In genomic region chr10:132538031-132538789, GRCh38 we compare ENCODE assay signal across 8 cellular contexts. TPM values are rescaled to one million over a fixed set of nuclear protein-coding genes. Genes with fewer than 3 reads are reported as not detected.
A peak's percentile ranks its signal among the peaks of the same experiment; 100 is the strongest.
DNase-seq lines count a peak whose midpoint lies in the region; ATAC-seq and TF ChIP-seq lines count a peak whose summit lies in the region.

No MANE protein-coding gene starts in this region.

- H3K36me3 ChIP-seq in psoas muscle (ENCODE audit: insufficient read depth in 1 of 2, low read depth in 1 of 2), result no peaks in the 10 kb centered on the region

- H3K4me1 ChIP-seq in psoas muscle, result peaks cover 59% of the 10 kb centered on the region

- POLR2A ChIA-PET in activated CD4-positive, alpha-beta memory T cell treated with anti-CD3 and anti-CD28 coated beads, Interleukin-2, amount 10 ng/mL, durations not matched to agents 7 days and 5 days (lab: Charles Lee), result interaction anchor here (2.6 kb wide), 1 partner anchor 13 kb away, joined by 18 read pairs; no protein-coding TSS in a partner anchor

- no peaks in the 10 kb centered on the region for H3K27me3 ChIP-seq in psoas muscle (ENCODE audit: insufficient read depth in 3 of 3, low read length in 2 of 3)

- H3K27ac Mint-ChIP-seq in activated CD4-positive, alpha-beta memory T cell treated with anti-CD3 and anti-CD28 coated beads, Interleukin-2, amount 10 ng/mL, durations not matched to agents 7 days and 5 days, result peak overlapping the region; percentile 81

- intact Hi-C loops in Right ventricle myocardium superior (cut with DNase I), result loop anchor here (5.0 kb wide), 1 partner anchor 76 kb away; no protein-coding TSS in a partner anchor
- intact Hi-C loops in psoas muscle (cut with DNase I), result loop anchor here in 1 of 2 donors (5.0 kb wide), 1 partner anchor 94 kb away; no protein-coding TSS in a partner anchor

- WGBS in psoas muscle, 3 donors, result 8 to 15% (median 9%) methylated on average over 22 to 42 of the region's 42 CpGs

- DNase-seq in NCI-H1417 (lab: John Stamatoyannopoulos, UW) (peak in 2 of 3 experiments; percentile 9 to 11), NCI-H1417 treated with DMSO at 0.1 percent for 48 hours (lab: John Stamatoyannopoulos, UW) (no peak), Right ventricle myocardium superior (peak; percentile 45), psoas muscle (peak; percentile 40 to 67), kidney glomerular epithelial cell (lab: John Stamatoyannopoulos, UW) (no peak)
- no peak for DNase-seq in activated CD4-positive, alpha-beta memory T cell treated with anti-CD3 and anti-CD28 coated beads, Interleukin-2, amount 10 ng/mL, durations not matched to agents 7 days and 5 days

- ATAC-seq in Right ventricle myocardium superior (ENCODE audit: poor library complexity) (no peak), psoas muscle (no peak), GM19324 (IDR thresholded peaks at IDR 0.05; ENCODE audit: low FRiP score, unreplicated experiment) (no peak), GM18861 (IDR thresholded peaks at IDR 0.05; ENCODE audit: unreplicated experiment) (no peak)

- no peak for TF ChIP-seq CTCF in psoas muscle (IDR thresholded peaks at IDR 0.05)

- no peaks in the 10 kb centered on the region for H3K9me3 Mint-ChIP-seq in activated CD4-positive, alpha-beta memory T cell treated with anti-CD3 and anti-CD28 coated beads, Interleukin-2, amount 10 ng/mL, durations not matched to agents 7 days and 5 days

- peaks cover 3% of the 10 kb centered on the region for H3K36me3 Mint-ChIP-seq in activated CD4-positive, alpha-beta memory T cell treated with anti-CD3 and anti-CD28 coated beads, Interleukin-2, amount 10 ng/mL, durations not matched to agents 7 days and 5 days (ENCODE audit: low read depth)

- peaks cover 14% of the 10 kb centered on the region for H3K27me3 Mint-ChIP-seq in activated CD4-positive, alpha-beta memory T cell treated with anti-CD3 and anti-CD28 coated beads, Interleukin-2, amount 10 ng/mL, durations not matched to agents 7 days and 5 days

- peaks cover 43% of the 10 kb centered on the region for H3K4me1 Mint-ChIP-seq in activated CD4-positive, alpha-beta memory T cell treated with anti-CD3 and anti-CD28 coated beads, Interleukin-2, amount 10 ng/mL, durations not matched to agents 7 days and 5 days

- peak overlapping the region; percentile 81 for H3K4me3 ChIP-seq in psoas muscle

- peak overlapping the region; percentile 82 for H3K4me3 Mint-ChIP-seq in activated CD4-positive, alpha-beta memory T cell treated with anti-CD3 and anti-CD28 coated beads, Interleukin-2, amount 10 ng/mL, durations not matched to agents 7 days and 5 days

- CTCF ChIA-PET in activated CD4-positive, alpha-beta memory T cell treated with anti-CD3 and anti-CD28 coated beads, Interleukin-2, amount 10 ng/mL, durations not matched to agents 7 days and 5 days (lab: Charles Lee), result interaction anchor here (1.9 to 4.2 kb wide), 2 partner anchors 7 to 13 kb away, joined by 4 to 16 read pairs; no protein-coding TSS in a partner anchor

- H3K9me3 ChIP-seq in psoas muscle, result no peaks in the 10 kb centered on the region

- peak overlapping the region; percentile 85 for H3K27ac ChIP-seq in psoas muscle

RNA-seq across cellular contexts. Expression of gene INPP5A, which starts 0.6 kb away (rescaled TPM):
- 1 to 10 TPM; 9.3 to 9.5 TPM for total RNA-seq in activated CD4-positive, alpha-beta memory T cell treated with anti-CD3 and anti-CD28 coated beads, Interleukin-2, amount 10 ng/mL, durations not matched to agents 7 days and 5 days
- 99.1 TPM for total RNA-seq in Right ventricle myocardium superior
- 10 to 100 TPM; 38.2 to 48.8 (median 42.2) TPM for total RNA-seq in psoas muscle
- 10 to 100 TPM; 15.1 to 44.3 (median 29.5) TPM for polyA plus RNA-seq in psoas muscle

Comparison
In these comparisons a context has a peak if more than half of its experiments do, and no peak if none do; other contexts are left out.
1. DNase-seq: peak in NCI-H1417 (2 of 3), Right ventricle myocardium superior (single experiment) and psoas muscle (2 of 2); none in NCI-H1417 treated with DMSO at 0.1 percent for 48 hours (single experiment), activated CD4-positive, alpha-beta memory T cell treated with anti-CD3 and anti-CD28 coated beads, Interleukin-2, amount 10 ng/mL, durations not matched to agents 7 days and 5 days (single experiment) and kidney glomerular epithelial cell (single experiment).